Comparison of ENCODE assay signal across 7 cellular contexts in the genomic region with DNA sequence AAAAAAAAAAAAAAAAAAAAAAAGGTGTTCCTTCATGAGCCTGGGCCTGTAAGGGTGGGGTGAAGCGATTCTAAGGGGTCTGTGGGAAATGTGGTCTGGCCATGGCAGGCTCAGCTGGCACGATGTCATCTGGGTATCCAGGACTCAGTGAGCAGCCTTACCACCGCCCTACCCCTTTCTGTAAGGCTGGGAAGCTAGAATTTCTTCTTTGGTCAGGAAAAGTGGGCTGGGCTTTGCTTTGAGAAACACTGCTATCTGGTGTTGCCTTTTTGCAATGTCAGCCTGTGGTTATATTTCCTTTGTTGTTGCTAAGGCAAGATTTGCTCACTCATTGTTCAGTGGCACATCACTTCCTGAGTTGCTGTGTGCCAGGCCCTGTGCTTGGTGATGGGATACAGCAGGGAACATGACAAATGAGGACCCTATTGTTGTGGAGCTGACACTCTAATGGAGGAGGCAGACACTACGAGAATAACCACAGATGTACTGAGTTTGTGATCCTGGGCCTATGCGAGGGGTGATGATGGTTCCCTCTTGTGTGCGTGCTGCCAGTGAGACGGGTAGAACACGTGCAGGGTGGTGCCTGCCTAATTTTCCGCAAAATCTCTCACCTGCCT. TPM values are rescaled to one million over a fixed set of nuclear protein-coding genes. Genes with fewer than 3 reads are reported as not detected.
DNase-seq lines count a peak whose midpoint lies in the region; ATAC-seq and TF ChIP-seq lines count a peak whose summit lies in the region.

No MANE protein-coding gene starts in this region.

- H3K36me3 ChIP-seq in mesenchymal stem cell (ENCODE audit: control insufficient read depth in 1 of 2, insufficient read depth in 2 of 2, low read depth in 1 of 2, low read length in 2 of 2) (no peaks in the 10 kb centered on the region), ovary (no peaks in the 10 kb centered on the region)

- H3K4me3 ChIP-seq in mesenchymal stem cell (ENCODE audit: insufficient read depth in 1 of 2, low read depth in 1 of 2, low read length in 2 of 2) (no peak overlapping the region), ovary (no peak overlapping the region)

- peak overlapping the region; percentile 11 for H2AFZ ChIP-seq in mesenchymal stem cell (ENCODE audit: low read depth, low read length)

- H2AK5ac ChIP-seq in mesenchymal stem cell (ENCODE audit: low read length, severe bottlenecking) = no peak overlapping the region

- H4K8ac ChIP-seq in mesenchymal stem cell (ENCODE audit: low read length) = peak overlapping the region; percentile 80

- intact Hi-C loops in ovary (cut with DNase I) = no loop called here

- H3K4me3 Mint-ChIP-seq in central memory CD8-positive, alpha-beta T cell = no peak overlapping the region

- no peaks in the 10 kb centered on the region for H3K9me3 Mint-ChIP-seq in central memory CD8-positive, alpha-beta T cell

- no peak for TF ChIP-seq POLR2A in ovary (IDR thresholded peaks at IDR 0.05)

- TF ChIP-seq CTCF in ovary (IDR thresholded peaks at IDR 0.05) = no peak

- H3K79me1 ChIP-seq in mesenchymal stem cell (replicated peaks; ENCODE audit: low read length, poor library complexity, severe bottlenecking) = no peaks in the 10 kb centered on the region

- H3K4me2 ChIP-seq in mesenchymal stem cell (ENCODE audit: low read length, poor library complexity, severe bottlenecking) = no peak overlapping the region

- H2BK5ac ChIP-seq in mesenchymal stem cell (ENCODE audit: low read depth, low read length, poor library complexity, severe bottlenecking) = no peak overlapping the region

- H3K9me3 ChIP-seq in mesenchymal stem cell (ENCODE audit: control insufficient read depth, low read length) (no peaks in the 10 kb centered on the region), ovary (no peaks in the 10 kb centered on the region)

- peaks cover 34% of the 10 kb centered on the region for H3K27me3 Mint-ChIP-seq in central memory CD8-positive, alpha-beta T cell

- peak overlapping the region; percentile 56 for H3K9ac ChIP-seq in mesenchymal stem cell (ENCODE audit: low read length)

- H2BK15ac ChIP-seq in mesenchymal stem cell (ENCODE audit: low read depth, poor library complexity, severe bottlenecking) = no peak overlapping the region

- peaks cover 4% of the 10 kb centered on the region for H3K4me1 ChIP-seq in mesenchymal stem cell (ENCODE audit: control insufficient read depth, insufficient read depth, low read depth, low read length)
- no peaks in the 10 kb centered on the region for H3K4me1 ChIP-seq in ovary (ENCODE audit: insufficient read depth)

- H3K18ac ChIP-seq in mesenchymal stem cell (ENCODE audit: low read depth in 1 of 2, low read length in 2 of 2) = peak overlapping the region in 1 of 2 experiments; percentile 28

- TF ChIP-seq EP300 in ovary (IDR thresholded peaks at IDR 0.05) = no peak

- H3K36me3 Mint-ChIP-seq in central memory CD8-positive, alpha-beta T cell (ENCODE audit: insufficient read depth) = no peaks in the 10 kb centered on the region

- H3K27me3 ChIP-seq in mesenchymal stem cell (ENCODE audit: control insufficient read depth in 1 of 2, insufficient read depth in 1 of 2, low read length in 2 of 2) (peaks cover 52 to 54% of the 10 kb centered on the region in 2 experiments), ovary (no peaks in the 10 kb centered on the region)

- H3K27ac ChIP-seq in mesenchymal stem cell (ENCODE audit: low read length, poor library complexity, severe bottlenecking) = no peak overlapping the region
- H3K27ac ChIP-seq in ovary = no peak overlapping the region

- peak; percentile 26 for DNase-seq in DMS 273 treated with DMSO at 0.1 percent for 48 hours (lab: John Stamatoyannopoulos, UW)
- DNase-seq in HK-2 (ENCODE audit: unreplicated experiment) = peak; percentile 23
- DNase-seq in SIG-M5 treated with dmso at 0.1 percent for 504 hours (lab: John Stamatoyannopoulos, UW; ENCODE audit: unreplicated experiment) = peak; percentile 89
- peak in 1 of 2 donors; percentile 19 for DNase-seq in central memory CD8-positive, alpha-beta T cell (ENCODE audit: low spot score in 2 of 2)
- peak; percentile 74 for DNase-seq in mesenchymal stem cell
- DNase-seq in ovary = no peak

- peak overlapping the region; percentile 34 for H4K91ac ChIP-seq in mesenchymal stem cell (ENCODE audit: low read length)

- ATAC-seq in central memory CD8-positive, alpha-beta T cell (replicated peaks; ENCODE audit: extremely low read depth, poor library complexity, severe bottlenecking) = peak; percentile 70
- no peak for ATAC-seq in GM21526 (IDR thresholded peaks at IDR 0.05; ENCODE audit: low FRiP score, unreplicated experiment)

- H3K4me1 Mint-ChIP-seq in central memory CD8-positive, alpha-beta T cell = peaks cover 19% of the 10 kb centered on the region

- no peak overlapping the region for H3K4ac ChIP-seq in mesenchymal stem cell (ENCODE audit: low read depth in 1 of 2, low read length in 2 of 2)

- H3K27ac Mint-ChIP-seq in central memory CD8-positive, alpha-beta T cell (ENCODE audit: low read depth) = no peak overlapping the region

- H3K23ac ChIP-seq in mesenchymal stem cell (ENCODE audit: low read length in 2 of 2) = no peak overlapping the region

- WGBS in mesenchymal stem cell = 77% methylated on average over 9 of the region's 9 CpGs
- WGBS in ovary, 3 donors = 42 to 61% (median 49%) methylated on average over 9 of the region's 9 CpGs

- H3K14ac ChIP-seq in mesenchymal stem cell (ENCODE audit: low read length in 2 of 2) = no peak overlapping the region

- no peak overlapping the region for H2BK12ac ChIP-seq in mesenchymal stem cell (ENCODE audit: low read length in 2 of 2)

- H2BK120ac ChIP-seq in mesenchymal stem cell (ENCODE audit: low read depth, low read length) = no peak overlapping the region

RNA-seq across cellular contexts. Expression of gene ZNFX1, which starts 45.9 kb away (rescaled TPM):
- 13.4 TPM for polyA plus RNA-seq in mesenchymal stem cell (2013, experiment 1 of 2)
- 12.3 TPM for polyA plus RNA-seq in mesenchymal stem cell (2013, experiment 2 of 2)
- 10 to 100 TPM; 17.6 to 29.7 (median 23.5) TPM for total RNA-seq in ovary
- 10 to 100 TPM in 1 of 2 donors, 1 to 10 TPM in 1; 9.2 to 38.1 TPM for polyA plus RNA-seq in ovary

Comparison
In these comparisons a context has a peak if more than half of its experiments do, and no peak if none do; other contexts are left out.
1. DNase-seq: peak in DMS 273 treated with DMSO at 0.1 percent for 48 hours (single experiment), HK-2 (single experiment), SIG-M5 treated with dmso at 0.1 percent for 504 hours (single experiment) and mesenchymal stem cell (single experiment); none in ovary (0 of 5).